In genomic region chr1:239349699-239350098, GRCh38 we compare ENCODE assay signal across 28 cellular contexts.
"Had no signal": no experiment of that assay in that cellular context is flagged by ENCODE, and none has a peak within 500 bp of the region (broad histone marks: within the 10 kb centered on the region; RNA-seq: fewer than 3 reads in every experiment).

No MANE protein-coding gene starts in this region.

- H3K9me3 ChIP-seq: stomach, suprapubic skin, testis, thoracic aorta, thyroid gland, tibial artery, tibial nerve, transverse colon, upper lobe of left lung, upper lobe of right lung, uterus, vagina had no signal

- H3K27ac ChIP-seq: stomach, suprapubic skin, testis, thoracic aorta, thyroid gland, tibial artery, tibial nerve, transverse colon, upper lobe of left lung, upper lobe of right lung, uterus, vagina had no signal

- DNase-seq: stimulated activated CD4-positive, alpha-beta T cell treated with anti-CD3 and anti-CD28 coated beads, Interleukin-2, amount 100 ng/mL, for 48 hours; stimulated activated CD4-positive, alpha-beta T cell treated with anti-CD3 and anti-CD28 coated beads, Interleukin-4, amount 100 ng/mL, for 1 hour; stimulated activated CD4-positive, alpha-beta T cell treated with anti-CD3 and anti-CD28 coated beads, Interleukin-4, amount 100 ng/mL, for 24 hours; stimulated activated CD4-positive, alpha-beta T cell treated with anti-CD3 and anti-CD28 coated beads, Interleukin-4, amount 100 ng/mL, for 4 hours; stimulated activated CD8-positive, alpha-beta memory T cell treated with anti-CD3 and anti-CD28 coated beads, Interleukin-4, amount 100 ng/mL, for 48 hours; stimulated activated naive B cell treated with anti-CD40 and anti-IgM and Interleukin-4, amounts not matched to agents 10 μg/mL and 1 μg/mL and 100 μg/mL, for 72 hours; stimulated activated naive CD4-positive, alpha-beta T cell; stimulated activated naive CD4-positive, alpha-beta T cell treated with Interleukin-2 at 50 U/mL for 16 hours; stimulated activated naive CD8-positive, alpha-beta T cell treated with anti-CD3 and anti-CD28 coated beads, Interleukin-15, amount 100 ng/mL, for 72 hours; stimulated activated naive CD8-positive, alpha-beta T cell treated with anti-CD3 and anti-CD28 coated beads, Interleukin-15, Interleukin-2, amounts not matched to agents 100 U/mL and 50 U/mL, for 24 hours; stomach; substantia nigra; testis; thyroid gland; tibial artery; transverse colon; upper lobe of left lung; upper lobe of right lung; uterus had no signal

- H3K4me3 ChIP-seq: stomach, suprapubic skin, testis, thoracic aorta, thyroid gland, tibial artery, tibial nerve, transverse colon, upper lobe of left lung, upper lobe of right lung, uterus, vagina had no signal

- H3K4me3 Mint-ChIP-seq: stimulated activated effector memory CD8-positive, alpha-beta T cell treated with anti-CD3 and anti-CD28 coated beads, Interleukin-12 subunit alpha, Interleukin-12 subunit beta, amount 100 ng/mL, for 72 hours; stimulated activated memory B cell treated with anti-CD40 and anti-IgM and Interleukin-4, amounts not matched to agents 10 μg/mL and 1 μg/mL and 100 μg/mL, for 72 hours; stimulated activated naive B cell treated with anti-CD40 and anti-IgM and Interleukin-4, amounts not matched to agents 10 μg/mL and 1 μg/mL and 100 μg/mL, for 72 hours; stimulated activated naive CD8-positive, alpha-beta T cell treated with anti-CD3 and anti-CD28 coated beads, Interleukin-15, amount 100 ng/mL, for 72 hours; stimulated activated naive CD8-positive, alpha-beta T cell treated with anti-CD3 and anti-CD28 coated beads, Interleukin-15, Interleukin-2, amounts not matched to agents 100 ng/mL and 50 ng/mL, for 24 hours; type B pancreatic cell had no signal

- H3K36me3 Mint-ChIP-seq: stimulated activated effector memory CD8-positive, alpha-beta T cell treated with anti-CD3 and anti-CD28 coated beads, Interleukin-12 subunit alpha, Interleukin-12 subunit beta, amount 100 ng/mL, for 72 hours; stimulated activated memory B cell treated with anti-CD40 and anti-IgM and Interleukin-4, amounts not matched to agents 10 μg/mL and 1 μg/mL and 100 μg/mL, for 72 hours; stimulated activated naive B cell treated with anti-CD40 and anti-IgM and Interleukin-4, amounts not matched to agents 10 μg/mL and 1 μg/mL and 100 μg/mL, for 72 hours; type B pancreatic cell had no signal

- H3K27me3 Mint-ChIP-seq: stimulated activated memory B cell treated with anti-CD40 and anti-IgM and Interleukin-4, amounts not matched to agents 10 μg/mL and 1 μg/mL and 100 μg/mL, for 72 hours; stimulated activated naive B cell treated with anti-CD40 and anti-IgM and Interleukin-4, amounts not matched to agents 10 μg/mL and 1 μg/mL and 100 μg/mL, for 72 hours; stimulated activated naive CD8-positive, alpha-beta T cell treated with anti-CD3 and anti-CD28 coated beads, Interleukin-15, amount 100 ng/mL, for 72 hours; stimulated activated naive CD8-positive, alpha-beta T cell treated with anti-CD3 and anti-CD28 coated beads, Interleukin-15, Interleukin-2, amounts not matched to agents 100 ng/mL and 50 ng/mL, for 24 hours; type B pancreatic cell had no signal

- H3K27ac Mint-ChIP-seq: stimulated activated effector memory CD8-positive, alpha-beta T cell treated with anti-CD3 and anti-CD28 coated beads, Interleukin-12 subunit alpha, Interleukin-12 subunit beta, amount 100 ng/mL, for 72 hours; stimulated activated memory B cell treated with anti-CD40 and anti-IgM and Interleukin-4, amounts not matched to agents 10 μg/mL and 1 μg/mL and 100 μg/mL, for 72 hours; stimulated activated naive B cell treated with anti-CD40 and anti-IgM and Interleukin-4, amounts not matched to agents 10 μg/mL and 1 μg/mL and 100 μg/mL, for 72 hours; stimulated activated naive CD8-positive, alpha-beta T cell treated with anti-CD3 and anti-CD28 coated beads, Interleukin-15, amount 100 ng/mL, for 72 hours; stimulated activated naive CD8-positive, alpha-beta T cell treated with anti-CD3 and anti-CD28 coated beads, Interleukin-15, Interleukin-2, amounts not matched to agents 100 ng/mL and 50 ng/mL, for 24 hours; type B pancreatic cell had no signal

- FAIRE-seq: urothelium cell line had no signal

- H3K4me1 ChIP-seq: suprapubic skin, testis, thyroid gland, tibial artery, tibial nerve, upper lobe of left lung, upper lobe of right lung, uterus, vagina had no signal

- H3K27me3 ChIP-seq: stomach, suprapubic skin, testis, thyroid gland, tibial artery, tibial nerve, transverse colon, upper lobe of left lung, upper lobe of right lung, uterus, vagina had no signal

- ATAC-seq: stimulated activated effector memory CD8-positive, alpha-beta T cell treated with anti-CD3 and anti-CD28 coated beads, Interleukin-12 subunit alpha, Interleukin-12 subunit beta, amount 100 ng/mL, for 72 hours; stimulated activated memory B cell treated with anti-CD40 and anti-IgM and Interleukin-4, amounts not matched to agents 10 μg/mL and 1 μg/mL and 100 μg/mL, for 72 hours; stimulated activated naive B cell treated with anti-CD40 and anti-IgM and Interleukin-4, amounts not matched to agents 10 μg/mL and 1 μg/mL and 100 μg/mL, for 72 hours; stimulated activated naive CD8-positive, alpha-beta T cell treated with anti-CD3 and anti-CD28 coated beads, Interleukin-15, amount 100 ng/mL, for 72 hours; stimulated activated naive CD8-positive, alpha-beta T cell treated with anti-CD3 and anti-CD28 coated beads, Interleukin-15, Interleukin-2, amounts not matched to agents 100 U/mL and 50 U/mL, for 24 hours; upper lobe of right lung had no signal

- H3K9me3 Mint-ChIP-seq: stimulated activated effector memory CD8-positive, alpha-beta T cell treated with anti-CD3 and anti-CD28 coated beads, Interleukin-12 subunit alpha, Interleukin-12 subunit beta, amount 100 ng/mL, for 72 hours; stimulated activated memory B cell treated with anti-CD40 and anti-IgM and Interleukin-4, amounts not matched to agents 10 μg/mL and 1 μg/mL and 100 μg/mL, for 72 hours; stimulated activated naive CD8-positive, alpha-beta T cell treated with anti-CD3 and anti-CD28 coated beads, Interleukin-15, amount 100 ng/mL, for 72 hours; stimulated activated naive CD8-positive, alpha-beta T cell treated with anti-CD3 and anti-CD28 coated beads, Interleukin-15, Interleukin-2, amounts not matched to agents 100 ng/mL and 50 ng/mL, for 24 hours; type B pancreatic cell had no signal

- H3K4me1 Mint-ChIP-seq: stimulated activated effector memory CD8-positive, alpha-beta T cell treated with anti-CD3 and anti-CD28 coated beads, Interleukin-12 subunit alpha, Interleukin-12 subunit beta, amount 100 ng/mL, for 72 hours; stimulated activated memory B cell treated with anti-CD40 and anti-IgM and Interleukin-4, amounts not matched to agents 10 μg/mL and 1 μg/mL and 100 μg/mL, for 72 hours; stimulated activated naive B cell treated with anti-CD40 and anti-IgM and Interleukin-4, amounts not matched to agents 10 μg/mL and 1 μg/mL and 100 μg/mL, for 72 hours; stimulated activated naive CD8-positive, alpha-beta T cell treated with anti-CD3 and anti-CD28 coated beads, Interleukin-15, amount 100 ng/mL, for 72 hours had no signal

- H3K36me3 ChIP-seq: stomach, suprapubic skin, thoracic aorta, thyroid gland, tibial artery, tibial nerve, transverse colon, upper lobe of left lung, upper lobe of right lung, uterus, vagina had no signal
